In the genomic region with DNA sequence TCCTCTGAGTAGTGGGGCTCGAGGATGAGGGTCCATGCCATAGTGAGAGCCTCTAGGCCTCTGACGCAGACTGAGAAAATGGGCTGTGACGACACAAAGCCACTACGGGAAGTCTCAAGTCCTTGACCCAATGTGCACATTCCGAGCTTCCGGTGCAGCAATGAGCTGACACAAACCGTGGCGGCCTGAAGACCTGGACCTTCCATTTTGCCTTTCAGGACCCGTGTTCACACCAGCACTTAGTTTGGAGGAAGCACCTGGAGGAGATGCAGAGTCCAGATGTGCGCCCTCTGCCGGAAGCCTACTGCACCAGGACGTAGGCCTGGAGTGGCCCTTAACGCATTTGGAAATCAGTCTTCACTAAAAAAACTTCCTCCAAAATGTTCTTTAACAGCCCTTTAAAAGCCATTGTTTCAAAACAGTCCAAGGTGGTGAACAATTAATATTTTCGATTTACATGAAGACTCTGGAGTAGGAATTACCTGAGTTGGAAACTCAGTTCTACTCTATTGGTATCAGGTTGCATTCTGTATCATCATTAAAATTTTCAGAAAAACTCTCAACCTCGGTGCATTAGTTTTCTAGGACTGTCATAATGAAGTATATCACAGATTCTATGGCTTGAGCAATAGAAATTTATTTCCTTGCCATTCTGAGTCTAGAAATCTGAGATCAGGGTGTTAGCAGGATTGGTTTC, we compare ENCODE assay signal across 8 cellular contexts. TPM values are rescaled to one million over a fixed set of nuclear protein-coding genes. Genes with fewer than 3 reads are reported as not detected.
A peak's percentile ranks its signal among the peaks of the same experiment; 100 is the strongest.
DNase-seq lines count a peak whose midpoint lies in the region; ATAC-seq, FAIRE-seq and TF ChIP-seq lines count a peak whose summit lies in the region.

No MANE protein-coding gene starts in this region.

- H3K4me1 ChIP-seq in foreskin keratinocyte (no peaks in the 10 kb centered on the region), sigmoid colon (peaks cover 0 to 6% (median 4%) of the 10 kb centered on the region in 4 donors)

- H3K27ac ChIP-seq in foreskin keratinocyte (no peak overlapping the region), sigmoid colon (no peak overlapping the region)

- peak; percentile 78 for FAIRE-seq in GM18507 (lab: Jason Lieb, UNC)

- 58 to 64% methylated on average over 15 of the region's 15 CpGs for WGBS in sigmoid colon, 2 donors

- H3K27me3 ChIP-seq in foreskin keratinocyte (no peaks in the 10 kb centered on the region), sigmoid colon (no peaks in the 10 kb centered on the region)

- ATAC-seq in foreskin keratinocyte (no peak), HG03378 (IDR thresholded peaks at IDR 0.05; ENCODE audit: unreplicated experiment) (no peak), GM18868 (IDR thresholded peaks at IDR 0.05; ENCODE audit: unreplicated experiment) (no peak), GM18909 (IDR thresholded peaks at IDR 0.05; ENCODE audit: poor library complexity, unreplicated experiment) (no peak)

- no peaks in the 10 kb centered on the region for H3K36me3 ChIP-seq in sigmoid colon

- TF ChIP-seq POLR2A in sigmoid colon (IDR thresholded peaks at IDR 0.05): no peak

- TF ChIP-seq EP300 in sigmoid colon (IDR thresholded peaks at IDR 0.05): no peak

- peak; percentile 55 for TF ChIP-seq CTCF in foreskin keratinocyte (conservative IDR thresholded peaks at IDR 0.05)
- peak in 3 of 4 experiments; percentile 30 to 35 (median 30) for TF ChIP-seq CTCF in sigmoid colon (IDR thresholded peaks at IDR 0.05)

- no peak overlapping the region for H3K4me3 ChIP-seq in sigmoid colon

- no peaks in the 10 kb centered on the region for H3K9me3 ChIP-seq in sigmoid colon

- intact Hi-C loops in sigmoid colon (cut with DNase I): loop anchor here (5.0 kb wide), 1 partner anchor 85 kb away; no protein-coding TSS in a partner anchor

- DNase-seq in GM18507 (ENCODE audit: extremely low spot score, insufficient read length, low read depth): peak; percentile 30
- DNase-seq in NK-92 treated with Interleukin-12 subunit alpha and Interleukin-12 subunit beta, amount 100 ng/mL, for 24 hours (lab: John Stamatoyannopoulos, UW): peak; percentile 17
- peak; percentile 73 to 77 for DNase-seq in activated T-cell treated with anti-CD3 and anti-CD28 coated beads, Interleukin-2, amount 50 U/mL, for 48 hours
- DNase-seq in foreskin keratinocyte: no peak
- no peak for DNase-seq in sigmoid colon

RNA-seq across cellular contexts. Expression of gene BMP10, which starts 33.9 kb away (rescaled TPM):
- not detected in 2 replicates for total RNA-seq in foreskin keratinocyte
- not detected in 2 replicates for polyA plus RNA-seq in foreskin keratinocyte
- total RNA-seq in sigmoid colon: not detected
- polyA plus RNA-seq in sigmoid colon: not detected

Comparison
In these comparisons a context has a peak if more than half of its experiments do, and no peak if none do; other contexts are left out.
1. DNase-seq: peak in GM18507 (single experiment), NK-92 treated with Interleukin-12 subunit alpha and Interleukin-12 subunit beta, amount 100 ng/mL, for 24 hours (single experiment) and activated T-cell treated with anti-CD3 and anti-CD28 coated beads, Interleukin-2, amount 50 U/mL, for 48 hours (2 of 2); none in foreskin keratinocyte (0 of 2) and sigmoid colon (single experiment).